8 cellular contexts compared by ENCODE assay signal in genomic region chrX:152904151-152905080, GRCh38. TPM values are rescaled to one million over a fixed set of nuclear protein-coding genes. Genes with fewer than 3 reads are reported as not detected.
A peak's percentile ranks its signal among the peaks of the same experiment; 100 is the strongest.
DNase-seq lines count a peak whose midpoint lies in the region; ATAC-seq and TF ChIP-seq lines count a peak whose summit lies in the region.

No MANE protein-coding gene starts in this region.

- no peak overlapping the region for H2BK15ac ChIP-seq in mesendoderm (replicated peaks; ENCODE audit: low read depth)

- no peak overlapping the region for H3K18ac ChIP-seq in mesendoderm (ENCODE audit: low read length)

- TF ChIP-seq CTCF in WERI-Rb-1 (IDR thresholded peaks at IDR 0.05; ENCODE audit: low read depth, low read length) (peak; percentile 97), tibial nerve (IDR thresholded peaks at IDR 0.05) (peak; percentile 47 to 75 (median 59))

- no peaks in the 10 kb centered on the region for H3K9me3 ChIP-seq in WERI-Rb-1 (ENCODE audit: severe bottlenecking)
- H3K9me3 ChIP-seq in tibial nerve: no peaks in the 10 kb centered on the region

- DNase-seq in SKM-1 treated with dmso at 0.1 percent for 144 hours (lab: John Stamatoyannopoulos, UW; ENCODE audit: unreplicated experiment) (peak; percentile 53), SKM-1 (lab: John Stamatoyannopoulos, UW; ENCODE audit: unreplicated experiment) (no peak), LoVo (ENCODE audit: low spot score) (peak; percentile 16), WERI-Rb-1 (peak; percentile 77), ecto neural progenitor cell (ENCODE audit: low spot score) (peak; percentile 66), mesendoderm (peak; percentile 73), tibial nerve (ENCODE audit: low spot score in 2 of 2) (peak; percentile 26 to 33)

- no peak overlapping the region for H4K5ac ChIP-seq in mesendoderm (ENCODE audit: low read length)

- no peak overlapping the region for H2BK120ac ChIP-seq in mesendoderm (ENCODE audit: low read depth, low read length)

- no peak overlapping the region for H3K27ac ChIP-seq in WERI-Rb-1
- H3K27ac ChIP-seq in mesendoderm (ENCODE audit: low read depth, low read length): no peak overlapping the region
- H3K27ac ChIP-seq in tibial nerve: no peak overlapping the region

- no peaks in the 10 kb centered on the region for H3K4me1 ChIP-seq in mesendoderm (ENCODE audit: control insufficient read depth, low read depth, low read length)
- peaks cover 0 to 8% (median 0%) of the 10 kb centered on the region in 4 donors for H3K4me1 ChIP-seq in tibial nerve

- ATAC-seq in HG03565 (IDR thresholded peaks at IDR 0.05; ENCODE audit: unreplicated experiment): no peak

- no peak overlapping the region for H2AK5ac ChIP-seq in mesendoderm (ENCODE audit: low read length)

- H3K79me1 ChIP-seq in mesendoderm (ENCODE audit: low read length): no peaks in the 10 kb centered on the region

- H3K4me3 ChIP-seq in WERI-Rb-1 (ENCODE audit: low read depth, low read length) (no peak overlapping the region), mesendoderm (ENCODE audit: low read length) (no peak overlapping the region), tibial nerve (no peak overlapping the region)

- TF ChIP-seq POLR2A in tibial nerve (IDR thresholded peaks at IDR 0.05): no peak

- no peaks in the 10 kb centered on the region for H3K79me2 ChIP-seq in mesendoderm (ENCODE audit: control insufficient read depth, insufficient read depth, low read length)

- H3K4ac ChIP-seq in mesendoderm (ENCODE audit: low read depth, low read length): no peak overlapping the region

- WGBS in mesendoderm (ENCODE audit: extremely low coverage, insufficient coverage, low lambda C conversion rate): no CpG with 5 or more reads among the region's 20 CpGs
- 41 to 50% methylated on average over 1 to 20 of the region's 20 CpGs for WGBS in tibial nerve, 2 donors

- peak overlapping the region; percentile 60 for H3K56ac ChIP-seq in mesendoderm (ENCODE audit: low read length)

- no peak overlapping the region for H3K4me2 ChIP-seq in mesendoderm (ENCODE audit: low read length)

- H2BK5ac ChIP-seq in mesendoderm (ENCODE audit: low read length): no peak overlapping the region

- H3K23ac ChIP-seq in mesendoderm (ENCODE audit: low read length): no peak overlapping the region

- no peak for TF ChIP-seq EP300 in tibial nerve (IDR thresholded peaks at IDR 0.05)

- H4K8ac ChIP-seq in mesendoderm (ENCODE audit: low read depth, low read length): no peak overlapping the region

- H3K27me3 ChIP-seq in WERI-Rb-1 (ENCODE audit: insufficient read depth, low read depth, severe bottlenecking) (peaks cover 11% of the 10 kb centered on the region), mesendoderm (ENCODE audit: insufficient read depth, low read length, poor library complexity) (no peaks in the 10 kb centered on the region), tibial nerve (peaks cover 0 to 4% of the 10 kb centered on the region in 2 donors)

- no peak overlapping the region for H3K9ac ChIP-seq in mesendoderm (ENCODE audit: low read length)

- H3K36me3 ChIP-seq in WERI-Rb-1 (no peaks in the 10 kb centered on the region), mesendoderm (ENCODE audit: control insufficient read depth, insufficient read depth, low read length) (no peaks in the 10 kb centered on the region), tibial nerve (no peaks in the 10 kb centered on the region)

RNA-seq across cellular contexts. Expression of gene ZNF185, which starts 6.5 kb away (rescaled TPM):
- polyA plus RNA-seq in mesendoderm (2013, experiment 1 of 2): 4.5 TPM
- polyA plus RNA-seq in mesendoderm (2013, experiment 2 of 2): 4.4 TPM
- total RNA-seq in tibial nerve: 10 to 100 TPM; 17.1 to 55.1 (median 28.6) TPM
